8 cellular contexts compared by ENCODE assay signal in the genomic region with DNA sequence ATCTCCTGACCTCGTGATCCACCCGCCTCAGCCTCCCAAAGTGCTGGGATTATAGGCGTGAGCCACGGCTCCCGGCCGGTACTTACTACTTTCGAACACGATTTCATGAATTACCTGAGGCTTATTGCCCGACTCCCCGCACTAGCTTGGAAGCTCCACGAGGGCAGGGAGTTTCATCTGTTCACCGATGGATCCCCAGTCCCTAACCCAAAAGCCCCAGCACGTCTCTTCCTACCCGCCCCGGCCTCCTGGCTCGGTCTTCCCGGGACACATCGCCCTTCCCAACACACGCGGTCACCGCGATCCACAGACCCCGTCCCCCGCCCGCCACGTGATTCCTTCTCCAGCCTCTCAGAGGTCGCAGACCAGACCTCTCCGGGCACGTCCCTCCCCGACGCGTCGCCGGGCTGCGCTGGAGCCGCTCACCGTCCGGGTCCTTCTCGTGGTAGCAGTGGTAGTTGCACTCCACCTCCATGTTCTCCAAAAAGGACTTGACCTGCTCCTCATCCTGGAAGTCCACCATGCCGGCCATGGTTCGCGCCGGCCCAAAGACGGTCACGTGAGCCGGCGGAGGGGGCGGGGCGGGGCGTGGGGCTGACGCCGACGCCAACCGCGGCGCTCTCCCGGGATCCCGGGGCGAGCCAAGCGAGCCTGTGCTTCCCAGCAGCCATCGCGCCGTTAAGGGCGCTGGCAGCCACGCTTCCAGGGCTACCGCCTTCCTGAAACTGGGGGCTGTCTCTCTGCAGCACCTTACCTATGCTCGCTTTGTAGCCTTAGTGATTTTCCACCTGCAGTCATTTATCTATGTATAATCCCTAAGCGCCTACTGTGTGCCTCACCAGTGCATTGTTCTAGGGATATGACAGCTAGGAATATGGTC. TPM values are rescaled to one million over a fixed set of nuclear protein-coding genes. Genes with fewer than 3 reads are reported as not detected.
A peak's percentile ranks its signal among the peaks of the same experiment; 100 is the strongest.
DNase-seq lines count a peak whose midpoint lies in the region; ATAC-seq and TF ChIP-seq lines count a peak whose summit lies in the region.

A gene (minus strand): TSS at position 553 of the 880 bp plus-strand sequence. CDS start 21 bp downstream, at position 532.

- no peak for TF ChIP-seq CTCF in A673 (conservative IDR thresholded peaks at IDR 0.05; ENCODE audit: low read depth, low read length)

- H3K27ac ChIP-seq in A673 (ENCODE audit: low read depth, low read length, poor library complexity, severe bottlenecking): peak within 1 kb of the TSS; percentile 83

- H3K4me1 ChIP-seq in A673 (ENCODE audit: insufficient read depth, low read length, poor library complexity, severe bottlenecking): peaks cover 4% of the 10 kb centered on the region

- POLR2A ChIA-PET in A673 (lab: Charles Lee; ENCODE audit: low non-redundant PET): no interaction called here

- peaks cover 4% of the 10 kb centered on the region for H3K36me3 ChIP-seq in A673 (ENCODE audit: insufficient read depth, low read length, poor library complexity, severe bottlenecking)

- CTCF ChIA-PET in A673 (lab: Charles Lee): interaction anchor here (0.5 kb wide), 1 partner anchor 273 kb away, joined by 3 read pairs; no protein-coding TSS in a partner anchor

- peaks cover 32% of the 10 kb centered on the region for H3K4me1 Mint-ChIP-seq in dendritic cell treated with granulocyte-macrophage colony-stimulating factor and Interleukin-4, amounts not matched to agents 40 ng/mL and 50 ng/mL, for 4 days (ENCODE audit: low read depth)

- H3K27me3 ChIP-seq in A673 (replicated peaks; ENCODE audit: insufficient read depth, low read depth, low read length, poor library complexity): no peaks in the 10 kb centered on the region

- intact Hi-C loops in A673 (cut with micrococcal nuclease; ENCODE audit: unreplicated experiment): no loop called here
- intact Hi-C loops in dendritic cell treated with granulocyte-macrophage colony-stimulating factor and Interleukin-4, amounts not matched to agents 40 ng/mL and 50 ng/mL, for 4 days (cut with micrococcal nuclease): no loop called here

- H3K27ac Mint-ChIP-seq in dendritic cell treated with granulocyte-macrophage colony-stimulating factor and Interleukin-4, amounts not matched to agents 40 ng/mL and 50 ng/mL, for 4 days: peak within 1 kb of the TSS; percentile 88

- peak within 1 kb of the TSS; percentile 89 for H3K4me3 Mint-ChIP-seq in dendritic cell treated with granulocyte-macrophage colony-stimulating factor and Interleukin-4, amounts not matched to agents 40 ng/mL and 50 ng/mL, for 4 days

- H3K9me3 ChIP-seq in A673 (ENCODE audit: low read depth, low read length, poor library complexity, severe bottlenecking): no peaks in the 10 kb centered on the region

- H3K27me3 Mint-ChIP-seq in dendritic cell treated with granulocyte-macrophage colony-stimulating factor and Interleukin-4, amounts not matched to agents 40 ng/mL and 50 ng/mL, for 4 days: peaks cover 2% of the 10 kb centered on the region

- ATAC-seq in GM18868 (IDR thresholded peaks at IDR 0.05; ENCODE audit: unreplicated experiment) (peak; percentile 32), HG03432 (IDR thresholded peaks at IDR 0.05; ENCODE audit: unreplicated experiment) (peak; percentile 58), left lobe of liver (peak; percentile 76)

- no TSS peak for BruUV-seq in A673 (replicated peaks; lab: Mats Ljungman, UMichigan)

- H3K36me3 Mint-ChIP-seq in dendritic cell treated with granulocyte-macrophage colony-stimulating factor and Interleukin-4, amounts not matched to agents 40 ng/mL and 50 ng/mL, for 4 days (ENCODE audit: low read depth): peaks cover 12% of the 10 kb centered on the region

- H3K9me3 Mint-ChIP-seq in dendritic cell treated with granulocyte-macrophage colony-stimulating factor and Interleukin-4, amounts not matched to agents 40 ng/mL and 50 ng/mL, for 4 days: no peaks in the 10 kb centered on the region

- H3K4me3 ChIP-seq in A673 (ENCODE audit: low read depth, low read length, poor library complexity, severe bottlenecking): peak within 1 kb of the TSS; percentile 80

- DNase-seq in A673 (ENCODE audit: low spot score): peak; percentile 91
- DNase-seq in NCI-H526 (lab: John Stamatoyannopoulos, UW): peak; percentile 73 to 92
- peak; percentile 39 for DNase-seq in activated CD4-positive, alpha-beta T cell treated with anti-CD3 and anti-CD28 coated beads, Interleukin-2, amount 50 U/mL, for 1 hour
- DNase-seq in left lobe of liver (ENCODE audit: low spot score): peak; percentile 91
- DNase-seq in stimulated activated CD4-positive, alpha-beta T cell treated with anti-CD3 and anti-CD28 coated beads, Interleukin-2, amount 100 ng/mL, for 24 hours: peak; percentile 76 to 84

RNA-seq across cellular contexts. Expression of the gene that starts here (rescaled TPM):
- total RNA-seq in A673 (2021) (52.1 and 53.4 TPM in 2 replicates), left lobe of liver (16.9 TPM)

Comparison
In these comparisons a context has a peak if more than half of its experiments do, and no peak if none do; other contexts are left out.
1. Peak in every context shown above with its lines: DNase-seq, ATAC-seq, H3K4me3 ChIP-seq and H3K27ac ChIP-seq.
2. DNase-seq: peak in every context shown above with its lines; median percentile 91 in A673; 91 in left lobe of liver; 82 in NCI-H526; 80 in stimulated activated CD4-positive, alpha-beta T cell treated with anti-CD3 and anti-CD28 coated beads, Interleukin-2, amount 100 ng/mL, for 24 hours; 39 in activated CD4-positive, alpha-beta T cell treated with anti-CD3 and anti-CD28 coated beads, Interleukin-2, amount 50 U/mL, for 1 hour.